In genomic region chr6:35209081-35209480, GRCh38 we compare ENCODE assay signal across 16 cellular contexts. TPM values are rescaled to one million over a fixed set of nuclear protein-coding genes. Genes with fewer than 3 reads are reported as not detected.
"Had no signal": no experiment of that assay in that cellular context is flagged by ENCODE, and none has a peak within 500 bp of the region (broad histone marks: within the 10 kb centered on the region; RNA-seq: fewer than 3 reads in every experiment).

No MANE protein-coding gene starts in this region.

- DNase-seq: activated CD4-positive, alpha-beta T cell treated with anti-CD3 and anti-CD28 coated beads, Interleukin-2, amount 50 U/mL, for 1 hour; activated CD8-positive, alpha-beta memory T cell treated with anti-CD3 and anti-CD28 coated beads for 24 hours; activated naive CD4-positive, alpha-beta T cell treated with Interleukin-2 at 50 U/mL for 16 hours; anterior cingulate cortex; brain microvascular endothelial cell; cortex of kidney; effector CD4-positive, alpha-beta T cell; hippocampal formation; left lung; naive thymus-derived CD8-positive, alpha-beta T cell; retina; stimulated activated CD4-positive, alpha-beta T cell treated with anti-CD3 and anti-CD28 coated beads, Interleukin-4, amount 100 ng/mL, for 1 hour; stimulated activated naive CD4-positive, alpha-beta T cell; transverse colon had no signal

- H3K4me3 ChIP-seq: esophagus muscularis mucosa, left lung, transverse colon had no signal

- H3K9me3 ChIP-seq: esophagus muscularis mucosa, left lung, transverse colon had no signal

- H3K27me3 ChIP-seq: brain microvascular endothelial cell had no signal

- H3K36me3 ChIP-seq: brain microvascular endothelial cell, esophagus muscularis mucosa, left lung, transverse colon had no signal

- H3K27ac ChIP-seq: brain microvascular endothelial cell, esophagus muscularis mucosa, left lung, transverse colon had no signal

RNA-seq across cellular contexts. Expression of gene SCUBE3, which starts 4.7 kb away (rescaled TPM):
- total RNA-seq: activated T-helper 1 cell treated with anti-CD3 and anti-CD28 coated beads, Interleukin-12 subunit alpha, Interleukin-12 subunit beta, Interleukin-2, Interleukin-4 antibody, amounts not matched to agents 30 ng/mL and 10 ng/mL and 1 ng/mL, durations not matched to agents 14 hours and 24 hours and 36 hours had no signal
